Comparison of ENCODE assay signal across 8 cellular contexts in genomic region chr3:171614318-171614967, GRCh38.
DNase-seq lines count a peak whose midpoint lies in the region; ATAC-seq and TF ChIP-seq lines count a peak whose summit lies in the region.

No MANE protein-coding gene starts in this region.

- H3K27me3 ChIP-seq in WERI-Rb-1 (ENCODE audit: insufficient read depth, low read depth, severe bottlenecking), result no peaks in the 10 kb centered on the region
- H3K27me3 ChIP-seq in tibial nerve, result no peaks in the 10 kb centered on the region

- 18 to 26% methylated on average over 12 of the region's 12 CpGs for WGBS in tibial nerve, 2 donors

- no peak for TF ChIP-seq EP300 in tibial nerve (IDR thresholded peaks at IDR 0.05)

- H3K36me3 ChIP-seq in WERI-Rb-1 (no peaks in the 10 kb centered on the region), tibial nerve (peaks cover 0 to 37% (median 0%) of the 10 kb centered on the region in 3 donors)

- ATAC-seq in GM21381 (IDR thresholded peaks at IDR 0.05; ENCODE audit: unreplicated experiment), result no peak

- H3K9me3 ChIP-seq in WERI-Rb-1 (ENCODE audit: severe bottlenecking) (no peaks in the 10 kb centered on the region), tibial nerve (peaks cover 0 to 5% (median 0%) of the 10 kb centered on the region in 4 donors)

- H3K4me3 ChIP-seq in WERI-Rb-1 (ENCODE audit: low read depth, low read length), result no peak overlapping the region
- H3K4me3 ChIP-seq in tibial nerve, result peak overlapping the region in 1 of 4 donors; percentile 20

- H3K27ac ChIP-seq in WERI-Rb-1 (no peak overlapping the region), tibial nerve (peak overlapping the region in 1 of 4 donors; percentile 40)

- H3K4me1 ChIP-seq in tibial nerve, result peaks cover 0 to 17% (median 3%) of the 10 kb centered on the region in 4 donors

- no peak for TF ChIP-seq POLR2A in tibial nerve (IDR thresholded peaks at IDR 0.05)

- TF ChIP-seq CTCF in WERI-Rb-1 (IDR thresholded peaks at IDR 0.05; ENCODE audit: low read depth, low read length) (peak; percentile 52; the same call in 1 of the 2 replicates), tibial nerve (IDR thresholded peaks at IDR 0.05) (peak; percentile 31 to 58 (median 41))

- peak; percentile 13 for DNase-seq in stimulated activated CD4-positive, alpha-beta T cell treated with anti-CD3 and anti-CD28 coated beads, Interleukin-4, amount 100 ng/mL, for 1 hour
- no peak for DNase-seq in stimulated activated CD4-positive, alpha-beta T cell treated with anti-CD3 and anti-CD28 coated beads, Interleukin-2, amount 100 ng/mL, for 48 hours
- DNase-seq in WERI-Rb-1 (peak; percentile 23), iPS DF 19.7 (ENCODE audit: low read depth, low spot score) (peak; percentile 15), tibial nerve (ENCODE audit: low spot score in 2 of 2) (no peak), HCEC 1CT (no peak), GDM1 (lab: John Stamatoyannopoulos, UW) (no peak)

Comparison
In these comparisons a context has a peak if more than half of its experiments do, and no peak if none do; other contexts are left out.
1. DNase-seq: peak in stimulated activated CD4-positive, alpha-beta T cell treated with anti-CD3 and anti-CD28 coated beads, Interleukin-4, amount 100 ng/mL, for 1 hour (single experiment), WERI-Rb-1 (single experiment) and iPS DF 19.7 (single experiment); none in stimulated activated CD4-positive, alpha-beta T cell treated with anti-CD3 and anti-CD28 coated beads, Interleukin-2, amount 100 ng/mL, for 48 hours (0 of 2), tibial nerve (0 of 2), HCEC 1CT (single experiment) and GDM1 (single experiment).